Comparison of ENCODE assay signal across 8 cellular contexts in genomic region chr3:196502775-196503181, GRCh38. TPM values are rescaled to one million over a fixed set of nuclear protein-coding genes. Genes with fewer than 3 reads are reported as not detected.
DNase-seq lines count a peak whose midpoint lies in the region; ATAC-seq and TF ChIP-seq lines count a peak whose summit lies in the region.

No MANE protein-coding gene starts in this region.

- H3K36me3 ChIP-seq in PC-3 (ENCODE audit: low read depth, low read length) = 0 out of 2 replicates have a peak, but pooled peaks cover 2% of the 10 kb centered on the region

- TF ChIP-seq CTCF in PC-3 (conservative IDR thresholded peaks at IDR 0.05; ENCODE audit: low read depth, low read length) = no peak
- no peak for TF ChIP-seq CTCF in fibroblast of mammary gland (conservative IDR thresholded peaks at IDR 0.05; ENCODE audit: control insufficient read depth, insufficient read depth, low read depth, low read length)

- BruUV-seq in PC-3 (replicated peaks; lab: Mats Ljungman, UMichigan) = TSS peak; percentile 91

- H3K27me3 ChIP-seq in PC-3 (ENCODE audit: low read length) = no peaks in the 10 kb centered on the region

- POLR2A ChIA-PET in PC-3 (lab: Charles Lee; ENCODE audit: unreplicated experiment) = interaction anchor here (0.5 to 0.6 kb wide), 2 partner anchors 17 to 155 kb away, joined by 3 read pairs; no protein-coding TSS in a partner anchor
- POLR2A ChIA-PET in naive thymus-derived CD8-positive, alpha-beta T cell (lab: Charles Lee) = interaction anchor here (1.1 to 3.7 kb wide), 4 partner anchors 16 to 70 kb away, joined by 3 to 15 read pairs (median 7); partner anchors contain the start of genes FBXO45, UBXN7 and WDR53

- H3K27ac Mint-ChIP-seq in activated T-helper 1 cell treated with anti-CD3 and anti-CD28 coated beads, Interleukin-12 subunit alpha, Interleukin-12 subunit beta, Interleukin-2, Interleukin-4 antibody, amounts not matched to agents 30 ng/mL and 10 ng/mL and 1 ng/mL, durations not matched to agents 14 hours and 24 hours and 36 hours = peak overlapping the region; percentile 100
- H3K27ac Mint-ChIP-seq in naive thymus-derived CD8-positive, alpha-beta T cell = peak overlapping the region; percentile 91 to 99 (median 96)
- H3K27ac Mint-ChIP-seq in stimulated activated naive CD8-positive, alpha-beta T cell treated with anti-CD3 and anti-CD28 coated beads, Interleukin-15, amount 100 ng/mL, for 72 hours = peak overlapping the region; percentile 98 to 99

- no peaks in the 10 kb centered on the region for H3F3A ChIP-seq in PC-3 (ENCODE audit: low read length, unreplicated experiment)

- H3K9ac ChIP-seq in PC-3 (ENCODE audit: low read length) = peak overlapping the region; percentile 89

- peak overlapping the region; percentile 82 for H3K4me3 ChIP-seq in PC-3 (ENCODE audit: low read length)
- H3K4me3 ChIP-seq in fibroblast of mammary gland (ENCODE audit: control insufficient read depth, low read depth, low read length) = peak overlapping the region; percentile 83

- H3K9me2 ChIP-seq in PC-3 (replicated peaks; ENCODE audit: low read length) = no peaks in the 10 kb centered on the region

- H3K9me3 Mint-ChIP-seq in activated T-helper 1 cell treated with anti-CD3 and anti-CD28 coated beads, Interleukin-12 subunit alpha, Interleukin-12 subunit beta, Interleukin-2, Interleukin-4 antibody, amounts not matched to agents 30 ng/mL and 10 ng/mL and 1 ng/mL, durations not matched to agents 14 hours and 24 hours and 36 hours = peaks cover 12% of the 10 kb centered on the region
- H3K9me3 Mint-ChIP-seq in naive thymus-derived CD8-positive, alpha-beta T cell = peaks cover 0 to 11% (median 3%) of the 10 kb centered on the region in 9 donors
- peaks cover 14 to 17% of the 10 kb centered on the region in 2 donors for H3K9me3 Mint-ChIP-seq in stimulated activated naive CD8-positive, alpha-beta T cell treated with anti-CD3 and anti-CD28 coated beads, Interleukin-15, amount 100 ng/mL, for 72 hours

- peaks cover 32% of the 10 kb centered on the region for H4K20me1 ChIP-seq in PC-3 (ENCODE audit: low read length)

- peaks cover 26% of the 10 kb centered on the region for H3K36me3 Mint-ChIP-seq in activated T-helper 1 cell treated with anti-CD3 and anti-CD28 coated beads, Interleukin-12 subunit alpha, Interleukin-12 subunit beta, Interleukin-2, Interleukin-4 antibody, amounts not matched to agents 30 ng/mL and 10 ng/mL and 1 ng/mL, durations not matched to agents 14 hours and 24 hours and 36 hours (ENCODE audit: low read depth)
- peaks cover 0 to 23% (median 2%) of the 10 kb centered on the region in 3 donors for H3K36me3 Mint-ChIP-seq in naive thymus-derived CD8-positive, alpha-beta T cell

- peak; percentile 11 for ATAC-seq in HG03139 (IDR thresholded peaks at IDR 0.05; ENCODE audit: unreplicated experiment)
- ATAC-seq in PC-3 = peak; percentile 50
- ATAC-seq in naive thymus-derived CD8-positive, alpha-beta T cell = peak; percentile 52 to 65
- peak; percentile 63 for ATAC-seq in stimulated activated naive CD8-positive, alpha-beta T cell treated with anti-CD3 and anti-CD28 coated beads, Interleukin-15, amount 100 ng/mL, for 72 hours

- 0 out of 2 replicates have a peak, but pooled peaks cover 10% of the 10 kb centered on the region for H3K9me3 ChIP-seq in PC-3 (ENCODE audit: low read length)

- H3K4me1 Mint-ChIP-seq in activated T-helper 1 cell treated with anti-CD3 and anti-CD28 coated beads, Interleukin-12 subunit alpha, Interleukin-12 subunit beta, Interleukin-2, Interleukin-4 antibody, amounts not matched to agents 30 ng/mL and 10 ng/mL and 1 ng/mL, durations not matched to agents 14 hours and 24 hours and 36 hours (ENCODE audit: low read depth) = peaks cover 38% of the 10 kb centered on the region
- H3K4me1 Mint-ChIP-seq in naive thymus-derived CD8-positive, alpha-beta T cell = peaks cover 17 to 48% (median 47%) of the 10 kb centered on the region in 4 donors
- H3K4me1 Mint-ChIP-seq in stimulated activated naive CD8-positive, alpha-beta T cell treated with anti-CD3 and anti-CD28 coated beads, Interleukin-15, amount 100 ng/mL, for 72 hours = peaks cover 35% of the 10 kb centered on the region

- DNase-seq in NCI-H2171 treated with DMSO at 0.1 percent for 48 hours (lab: John Stamatoyannopoulos, UW) = peak; percentile 51
- no peak for DNase-seq in NCI-H2171 (lab: John Stamatoyannopoulos, UW)
- DNase-seq in PC-3 = peak; percentile 94
- peak; percentile 64 for DNase-seq in activated T-helper 1 cell treated with anti-CD3 and anti-CD28 coated beads, Interleukin-12 subunit alpha, Interleukin-12 subunit beta, Interleukin-2, Interleukin-4 antibody, amounts not matched to agents 30 ng/mL and 10 ng/mL and 1 ng/mL, durations not matched to agents 14 hours and 24 hours and 36 hours (ENCODE audit: low spot score)
- DNase-seq in fibroblast of mammary gland (ENCODE audit: low read depth) = peak; percentile 94
- DNase-seq in naive thymus-derived CD8-positive, alpha-beta T cell = peak; percentile 8 to 70 (median 56)
- DNase-seq in stimulated activated naive CD8-positive, alpha-beta T cell treated with anti-CD3 and anti-CD28 coated beads, Interleukin-15, amount 100 ng/mL, for 72 hours = peak; percentile 68 to 74

- CTCF ChIA-PET in PC-3 (lab: Charles Lee) = interaction anchor here (0.6 kb wide), 1 partner anchor 111 kb away, joined by 7 read pairs; no protein-coding TSS in a partner anchor

- peaks cover 19% of the 10 kb centered on the region for H3K4me1 ChIP-seq in PC-3 (ENCODE audit: insufficient read depth, low read length)

- intact Hi-C loops in PC-3 (cut with micrococcal nuclease) = loop anchor here (2.0 to 5.0 kb wide), 2 partner anchors 62 to 70 kb away; partner anchors contain the start of gene UBXN7
- intact Hi-C loops in activated T-helper 1 cell treated with anti-CD3 and anti-CD28 coated beads, Interleukin-12 subunit alpha, Interleukin-12 subunit beta, Interleukin-2, Interleukin-4 antibody, amounts not matched to agents 30 ng/mL and 10 ng/mL and 1 ng/mL, durations not matched to agents 14 hours and 24 hours and 36 hours (cut with micrococcal nuclease) = loop anchor here (1.0 to 5.0 kb wide), 14 partner anchors 26 to 595 kb away; partner anchors contain the start of genes CEP19, DYNLT2B, FBXO45 and NCBP2

- H3K27ac ChIP-seq in PC-3 (ENCODE audit: low read length) = peak overlapping the region; percentile 80

- H3K79me2 ChIP-seq in PC-3 (ENCODE audit: low read length) = peaks cover 55% of the 10 kb centered on the region

- peak overlapping the region; percentile 88 for H3K4me2 ChIP-seq in PC-3 (ENCODE audit: low read length)

- H2AFZ ChIP-seq in PC-3 (ENCODE audit: low read length) = peak overlapping the region; percentile 60

- H3K4me3 Mint-ChIP-seq in activated T-helper 1 cell treated with anti-CD3 and anti-CD28 coated beads, Interleukin-12 subunit alpha, Interleukin-12 subunit beta, Interleukin-2, Interleukin-4 antibody, amounts not matched to agents 30 ng/mL and 10 ng/mL and 1 ng/mL, durations not matched to agents 14 hours and 24 hours and 36 hours = peak overlapping the region; percentile 100
- H3K4me3 Mint-ChIP-seq in naive thymus-derived CD8-positive, alpha-beta T cell = peak overlapping the region; percentile 95 to 100 (median 98)
- H3K4me3 Mint-ChIP-seq in stimulated activated naive CD8-positive, alpha-beta T cell treated with anti-CD3 and anti-CD28 coated beads, Interleukin-15, amount 100 ng/mL, for 72 hours = peak overlapping the region; percentile 83 to 90

- H3K27me3 Mint-ChIP-seq in activated T-helper 1 cell treated with anti-CD3 and anti-CD28 coated beads, Interleukin-12 subunit alpha, Interleukin-12 subunit beta, Interleukin-2, Interleukin-4 antibody, amounts not matched to agents 30 ng/mL and 10 ng/mL and 1 ng/mL, durations not matched to agents 14 hours and 24 hours and 36 hours (ENCODE audit: insufficient read depth) = peaks cover 8% of the 10 kb centered on the region
- no peaks in the 10 kb centered on the region for H3K27me3 Mint-ChIP-seq in naive thymus-derived CD8-positive, alpha-beta T cell
- H3K27me3 Mint-ChIP-seq in stimulated activated naive CD8-positive, alpha-beta T cell treated with anti-CD3 and anti-CD28 coated beads, Interleukin-15, amount 100 ng/mL, for 72 hours = no peaks in the 10 kb centered on the region

RNA-seq across cellular contexts. Expression of gene RNF168, which starts 0.8 kb away (rescaled TPM):
- total RNA-seq in PC-3 (2014; rRNA removed) = 12.8 and 13.8 TPM in 2 replicates
- 32.1 and 32.8 TPM in 2 replicates for total RNA-seq in activated T-helper 1 cell treated with anti-CD3 and anti-CD28 coated beads, Interleukin-12 subunit alpha, Interleukin-12 subunit beta, Interleukin-2, Interleukin-4 antibody, amounts not matched to agents 30 ng/mL and 10 ng/mL and 1 ng/mL, durations not matched to agents 14 hours and 24 hours and 36 hours
- total RNA-seq in naive thymus-derived CD8-positive, alpha-beta T cell = 10 to 100 TPM; 56.0 to 56.5 TPM
- 1 to 10 TPM; 7.7 to 9.2 (median 8.4) TPM for polyA plus RNA-seq in naive thymus-derived CD8-positive, alpha-beta T cell

RNA-seq across cellular contexts. Expression of gene SMCO1, which starts 12.4 kb away (rescaled TPM):
- not detected in 2 replicates for total RNA-seq in PC-3 (2014; rRNA removed)
- not detected in 2 replicates for total RNA-seq in activated T-helper 1 cell treated with anti-CD3 and anti-CD28 coated beads, Interleukin-12 subunit alpha, Interleukin-12 subunit beta, Interleukin-2, Interleukin-4 antibody, amounts not matched to agents 30 ng/mL and 10 ng/mL and 1 ng/mL, durations not matched to agents 14 hours and 24 hours and 36 hours
- not detected for total RNA-seq in naive thymus-derived CD8-positive, alpha-beta T cell
- not detected for polyA plus RNA-seq in naive thymus-derived CD8-positive, alpha-beta T cell

Comparison
In these comparisons a context has a peak if more than half of its experiments do, and no peak if none do; other contexts are left out.
1. ATAC-seq: peak in every context shown above with its lines; median percentile 63 in stimulated activated naive CD8-positive, alpha-beta T cell treated with anti-CD3 and anti-CD28 coated beads, Interleukin-15, amount 100 ng/mL, for 72 hours; 58 in naive thymus-derived CD8-positive, alpha-beta T cell; 50 in PC-3; 11 in HG03139.